In the genomic region with DNA sequence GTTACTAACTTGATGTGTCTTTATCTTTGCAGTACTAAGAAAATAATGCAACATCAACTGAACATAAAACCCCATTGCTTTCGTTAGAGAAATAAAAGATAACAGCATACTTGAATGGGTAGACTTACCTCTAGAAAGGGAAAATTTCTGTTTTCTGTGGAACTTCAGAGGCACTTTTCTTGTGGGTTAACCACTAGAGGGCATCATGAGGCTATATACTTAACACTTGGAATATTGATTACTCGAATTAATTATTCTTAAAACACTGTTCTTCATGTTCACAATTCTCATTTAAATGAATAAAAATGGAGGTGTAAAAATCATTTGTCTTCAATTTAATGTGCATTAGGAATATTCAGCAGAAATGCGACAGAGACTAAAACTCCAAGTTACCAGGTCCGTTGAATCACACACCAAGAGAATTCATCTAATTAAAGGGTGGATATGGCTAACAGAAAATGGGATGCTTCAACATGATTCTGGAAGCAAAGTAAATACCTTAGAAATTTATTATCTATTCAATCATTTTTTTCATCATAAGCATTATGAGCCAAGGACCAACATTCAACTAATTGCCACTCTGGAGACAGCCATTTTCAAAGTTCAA, we compare ENCODE assay signal across 8 cellular contexts.
DNase-seq lines count a peak whose midpoint lies in the region; ATAC-seq and TF ChIP-seq lines count a peak whose summit lies in the region.

No MANE protein-coding gene starts in this region.

- H3K9me3 Mint-ChIP-seq in T-helper 2 cell treated with Interferon-gamma antibody and Interleukin-4, amounts not matched to agents 5 μg/mL and 100 μg/mL, for 36 hours: peaks cover 32% of the 10 kb centered on the region

- TF ChIP-seq RAD21 in neural cell (conservative IDR thresholded peaks at IDR 0.05): peak; percentile 58

- no peak overlapping the region for H3K27ac Mint-ChIP-seq in T-helper 2 cell treated with Interferon-gamma antibody and Interleukin-4, amounts not matched to agents 5 μg/mL and 100 μg/mL, for 36 hours

- no peaks in the 10 kb centered on the region for H3F3A ChIP-seq in neural cell (ENCODE audit: insufficient read depth, low read length, poor library complexity, severe bottlenecking)

- no peak for TF ChIP-seq EP300 in neural cell (conservative IDR thresholded peaks at IDR 0.05; ENCODE audit: poor library complexity, severe bottlenecking)

- no peaks in the 10 kb centered on the region for H4K20me1 ChIP-seq in neural cell (ENCODE audit: insufficient read depth)

- H3K4me1 Mint-ChIP-seq in T-helper 2 cell treated with Interferon-gamma antibody and Interleukin-4, amounts not matched to agents 5 μg/mL and 100 μg/mL, for 36 hours (ENCODE audit: low read depth): peaks cover 30% of the 10 kb centered on the region

- no peaks in the 10 kb centered on the region for H3K9me3 ChIP-seq in neural cell (ENCODE audit: low read length)

- TF ChIP-seq CTCF in neural cell (IDR thresholded peaks at IDR 0.05; ENCODE audit: poor library complexity, severe bottlenecking): peak; percentile 57

- intact Hi-C loops in left colon (cut with DNase I, micrococcal nuclease): loop anchor here in 1 of 2 donors (10.0 kb wide), 1 partner anchor 571 kb away; no protein-coding TSS in a partner anchor

- H3K79me2 ChIP-seq in neural cell (replicated peaks; ENCODE audit: insufficient read depth, low read length): no peaks in the 10 kb centered on the region

- H3K9me2 ChIP-seq in neural cell (ENCODE audit: insufficient read depth, low read length): no peaks in the 10 kb centered on the region

- H3K9ac ChIP-seq in neural cell (ENCODE audit: low read length): no peak overlapping the region

- no peak for ATAC-seq in left colon

- H2AFZ ChIP-seq in neural cell (ENCODE audit: low read depth, low read length): no peak overlapping the region

- no peak overlapping the region for H3K4me3 Mint-ChIP-seq in T-helper 2 cell treated with Interferon-gamma antibody and Interleukin-4, amounts not matched to agents 5 μg/mL and 100 μg/mL, for 36 hours

- no peaks in the 10 kb centered on the region for H3K27me3 ChIP-seq in neural cell (ENCODE audit: insufficient read depth, low read depth, low read length)

- no peak overlapping the region for H3K4me3 ChIP-seq in neural cell (ENCODE audit: low read length)

- peaks cover 3% of the 10 kb centered on the region for H3K27me3 Mint-ChIP-seq in T-helper 2 cell treated with Interferon-gamma antibody and Interleukin-4, amounts not matched to agents 5 μg/mL and 100 μg/mL, for 36 hours (ENCODE audit: low read depth)

- DNase-seq in DMS 273 (lab: John Stamatoyannopoulos, UW; ENCODE audit: unreplicated experiment) (peak; percentile 61), DMS 273 treated with DMSO at 0.1 percent for 48 hours (lab: John Stamatoyannopoulos, UW) (no peak), NCI-H146 treated with DMSO at 0.1 percent for 48 hours (lab: John Stamatoyannopoulos, UW; ENCODE audit: unreplicated experiment) (peak; percentile 30), left colon (no peak), GOT3 (lab: John Stamatoyannopoulos, UW) (no peak)
- peak; percentile 23 for DNase-seq in central memory CD4-positive, alpha-beta T cell
- no peak for DNase-seq in T-helper 2 cell treated with Interferon-gamma antibody and Interleukin-4, amounts not matched to agents 5 μg/mL and 100 μg/mL, for 36 hours (ENCODE audit: low spot score)

- H3K4me2 ChIP-seq in neural cell (ENCODE audit: low read length): no peak overlapping the region

- peaks cover 20% of the 10 kb centered on the region for H3K36me3 Mint-ChIP-seq in T-helper 2 cell treated with Interferon-gamma antibody and Interleukin-4, amounts not matched to agents 5 μg/mL and 100 μg/mL, for 36 hours (ENCODE audit: low read depth)

- H3K27ac ChIP-seq in neural cell (ENCODE audit: low read length): no peak overlapping the region

- no peaks in the 10 kb centered on the region for H3K36me3 ChIP-seq in neural cell (ENCODE audit: insufficient read depth, low read length)

TF ChIP-seq in neural cell, 6 proteins besides CTCF, POLR2A, EP300 and RAD21:
- TF ChIP-seq SMC3 (conservative IDR thresholded peaks at IDR 0.05; ENCODE audit: poor library complexity) (peak; percentile 63), POLR2AphosphoS5 (IDR thresholded peaks at IDR 0.05) (no peak)

Comparison
In these comparisons a context has a peak if more than half of its experiments do, and no peak if none do; other contexts are left out.
1. DNase-seq: peak in DMS 273 (single experiment), NCI-H146 treated with DMSO at 0.1 percent for 48 hours (single experiment) and central memory CD4-positive, alpha-beta T cell (single experiment); none in DMS 273 treated with DMSO at 0.1 percent for 48 hours (single experiment), T-helper 2 cell treated with Interferon-gamma antibody and Interleukin-4, amounts not matched to agents 5 μg/mL and 100 μg/mL, for 36 hours (single experiment), left colon (0 of 2) and GOT3 (single experiment).